In the genomic region with DNA sequence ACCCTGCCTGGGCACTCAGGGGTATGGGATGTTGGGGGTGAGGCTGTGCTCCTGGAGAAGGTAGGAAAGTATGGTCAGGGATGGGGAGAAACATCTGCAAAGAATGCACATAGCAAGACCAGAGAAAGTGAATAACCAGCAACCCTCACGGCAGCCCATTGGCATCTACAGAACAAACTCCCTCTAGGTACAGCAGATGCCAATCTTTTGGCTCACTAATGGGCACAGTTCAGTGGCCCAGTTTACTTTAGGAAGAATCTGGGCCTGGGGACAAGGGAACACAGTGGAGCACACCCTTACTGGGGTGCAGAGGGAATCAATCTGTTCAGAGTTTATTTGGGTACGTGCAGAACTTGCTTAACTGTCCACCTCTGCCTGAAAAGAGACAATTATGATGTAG, we compare ENCODE assay signal across 10 cellular contexts.
DNase-seq lines count a peak whose midpoint lies in the region; ATAC-seq, FAIRE-seq and TF ChIP-seq lines count a peak whose summit lies in the region.
"Had no signal": no experiment of that assay in that cellular context is flagged by ENCODE, and none has a peak within 500 bp of the region (broad histone marks: within the 10 kb centered on the region; RNA-seq: fewer than 3 reads in every experiment).

No MANE protein-coding gene starts in this region.

- intact Hi-C loops in prostate gland (cut with DNase I) (no loop called here), posterior cingulate gyrus (cut with DNase I) (no loop called here)

- H3K27me3 Mint-ChIP-seq in astrocyte (ENCODE audit: low read depth, unreplicated experiment), result no peaks in the 10 kb centered on the region

- H3K27me3 ChIP-seq in astrocyte (ENCODE audit: insufficient read depth, low read length), result no peaks in the 10 kb centered on the region
- no peaks in the 10 kb centered on the region for H3K27me3 ChIP-seq in prostate gland (replicated peaks; ENCODE audit: insufficient read depth)

- peaks cover 20% of the 10 kb centered on the region for H3K79me2 ChIP-seq in astrocyte (ENCODE audit: insufficient read depth, low read length)

- peak overlapping the region; percentile 64 for H3K9ac ChIP-seq in astrocyte (ENCODE audit: low read length)

- no peaks in the 10 kb centered on the region for H3K36me3 Mint-ChIP-seq in astrocyte (ENCODE audit: low read depth, unreplicated experiment)
- H3K36me3 Mint-ChIP-seq: type B pancreatic cell had no signal

- peaks cover 29% of the 10 kb centered on the region for H3K4me1 ChIP-seq in astrocyte (ENCODE audit: insufficient read depth, low read length)
- H3K4me1 ChIP-seq in prostate gland (replicated peaks), result peaks cover 11% of the 10 kb centered on the region

- H3K27ac Mint-ChIP-seq in astrocyte (ENCODE audit: unreplicated experiment), result peak overlapping the region; percentile 96

- H3K4me3 Mint-ChIP-seq in astrocyte (ENCODE audit: unreplicated experiment), result peak overlapping the region; percentile 48
- H3K4me3 Mint-ChIP-seq: type B pancreatic cell had no signal

- DNase-seq in astrocyte (ENCODE audit: low read depth) (peak; percentile 26), prostate gland (ENCODE audit: low spot score) (peak; percentile 54), posterior cingulate gyrus (no peak), SHP77 treated with DMSO at 0.1 percent for 48 hours (lab: John Stamatoyannopoulos, UW) (no peak)
- no peak for DNase-seq in stimulated activated naive CD4-positive, alpha-beta T cell treated with Interleukin-2 at 50 U/mL for 16 hours (lab: John Stamatoyannopoulos, UW)
- no peak for DNase-seq in stimulated activated CD4-positive, alpha-beta T cell treated with anti-CD3 and anti-CD28 coated beads, Interleukin-2, amount 100 ng/mL, for 48 hours
- DNase-seq: activated T-cell treated with anti-CD3 and anti-CD28 coated beads, Interleukin-2, amount 50 U/mL, for 4 hours had no signal

- H2AFZ ChIP-seq in astrocyte (ENCODE audit: low read depth, low read length), result peak overlapping the region; percentile 48

- H4K20me1 ChIP-seq in astrocyte (ENCODE audit: insufficient read depth, low read length), result no peaks in the 10 kb centered on the region

- H3K36me3 ChIP-seq in astrocyte (ENCODE audit: insufficient read depth, low read length), result no peaks in the 10 kb centered on the region
- H3K36me3 ChIP-seq in prostate gland, result no peaks in the 10 kb centered on the region

- no peaks in the 10 kb centered on the region for H3K9me3 ChIP-seq in astrocyte (ENCODE audit: insufficient read depth, low read depth, low read length)
- no peaks in the 10 kb centered on the region for H3K9me3 ChIP-seq in prostate gland

- H3K9me3 Mint-ChIP-seq in astrocyte (ENCODE audit: unreplicated experiment), result no peaks in the 10 kb centered on the region

- peak overlapping the region; percentile 25 for H3K4me3 ChIP-seq in astrocyte (ENCODE audit: insufficient read depth, low read depth, low read length)
- no peak overlapping the region for H3K4me3 ChIP-seq in prostate gland

- 12% methylated on average over 2 of the region's 2 CpGs for WGBS in prostate gland

- TF ChIP-seq CTCF in astrocyte (IDR thresholded peaks at IDR 0.05; ENCODE audit: insufficient read depth, low read depth, low read length), result no peak
- no peak for TF ChIP-seq CTCF in prostate gland (IDR thresholded peaks at IDR 0.05)

- peak overlapping the region; percentile 82 for H3K4me2 ChIP-seq in astrocyte (ENCODE audit: low read length)

- H3K4me1 Mint-ChIP-seq in astrocyte (ENCODE audit: low read depth, unreplicated experiment), result peaks cover 61% of the 10 kb centered on the region

- H3K27ac ChIP-seq in astrocyte (ENCODE audit: low read depth, low read length) (peak overlapping the region; percentile 87), prostate gland (peak overlapping the region; percentile 16 to 60)

- peak; percentile 11 for ATAC-seq in GM18868 (IDR thresholded peaks at IDR 0.05; ENCODE audit: unreplicated experiment)
- peak; percentile 14 for ATAC-seq in HG02943 (IDR thresholded peaks at IDR 0.05; ENCODE audit: low read depth, unreplicated experiment)

- FAIRE-seq in astrocyte (lab: Jason Lieb, UNC), result no peak

- no peak for TF ChIP-seq POLR2A in prostate gland (IDR thresholded peaks at IDR 0.05)

Comparison
In these comparisons a context has a peak if more than half of its experiments do, and no peak if none do; other contexts are left out.
1. DNase-seq: peak in astrocyte (single experiment) and prostate gland (single experiment); none in stimulated activated naive CD4-positive, alpha-beta T cell treated with Interleukin-2 at 50 U/mL for 16 hours (single experiment), stimulated activated CD4-positive, alpha-beta T cell treated with anti-CD3 and anti-CD28 coated beads, Interleukin-2, amount 100 ng/mL, for 48 hours (0 of 2), posterior cingulate gyrus (0 of 10) and SHP77 treated with DMSO at 0.1 percent for 48 hours (single experiment).